Comparison of ENCODE assay signal across 15 cellular contexts in the genomic region with DNA sequence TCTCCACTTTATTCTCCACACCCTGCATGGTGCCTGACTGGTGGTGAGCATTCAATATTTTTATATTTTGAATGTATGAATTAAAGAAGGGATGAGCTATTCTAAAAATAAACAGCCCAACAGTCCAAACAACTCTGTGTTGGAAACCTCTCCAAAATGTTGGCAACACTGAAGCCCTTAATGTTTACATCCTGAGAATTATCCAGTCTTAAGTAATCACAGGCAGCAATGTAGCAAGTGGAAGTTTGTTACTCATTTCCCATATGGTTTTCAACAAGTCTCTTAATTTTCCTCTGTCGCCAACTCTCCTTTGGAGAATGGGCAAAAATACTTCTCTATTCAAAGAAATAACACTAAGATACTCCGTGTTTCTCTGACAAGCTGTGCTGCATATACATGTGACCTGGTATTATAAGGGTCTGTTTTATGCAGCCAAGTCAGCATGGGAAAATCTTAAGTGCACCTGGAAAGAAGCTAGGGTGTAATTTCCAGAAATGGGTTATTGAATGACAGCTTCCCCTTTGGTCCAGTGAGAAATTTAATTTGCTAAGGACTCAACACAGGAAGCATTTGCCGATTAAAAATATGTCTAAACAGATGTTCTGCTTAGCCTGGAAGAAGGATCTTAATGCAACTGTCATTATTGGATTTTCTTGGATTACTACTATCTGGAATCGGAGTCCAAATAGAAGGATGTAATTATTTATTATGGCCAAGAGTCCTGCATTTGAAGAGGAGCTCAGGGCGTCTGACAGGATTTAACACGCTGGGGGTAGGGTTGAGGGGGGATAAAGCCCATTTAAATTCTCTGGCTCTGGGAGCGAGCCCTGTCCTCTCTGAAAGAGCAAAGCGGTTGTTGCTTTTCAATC.
"Had no signal": no experiment of that assay in that cellular context is flagged by ENCODE, and none has a peak within 500 bp of the region (broad histone marks: within the 10 kb centered on the region; RNA-seq: fewer than 3 reads in every experiment).

No MANE protein-coding gene starts in this region.

- H3K27ac ChIP-seq: breast epithelium, upper lobe of right lung had no signal

- ATAC-seq: activated naive CD4-positive, alpha-beta T cell treated with anti-CD3 and anti-CD28 coated beads, Interleukin-2, amount 50 U/mL, for 72 hours; activated T-cell treated with anti-CD3 and anti-CD28 coated beads, Interleukin-2, amount 50 U/mL, for 4 hours; esophagus mucosa; stimulated activated naive CD8-positive, alpha-beta T cell treated with anti-CD3 and anti-CD28 coated beads, Interleukin-15, Interleukin-2, amounts not matched to agents 100 U/mL and 50 U/mL, for 24 hours had no signal

- H3K4me3 ChIP-seq: breast epithelium, sigmoid colon, upper lobe of right lung had no signal

- H3K9me3 Mint-ChIP-seq: activated T-cell treated with anti-CD3 and anti-CD28 coated beads, Interleukin-2, amount 50 U/mL, for 4 hours had no signal

- H3K36me3 ChIP-seq: breast epithelium, sigmoid colon, upper lobe of right lung had no signal

- H3K4me3 Mint-ChIP-seq: activated T-cell treated with anti-CD3 and anti-CD28 coated beads, Interleukin-2, amount 50 U/mL, for 4 hours; neural crest cell had no signal

- H3K4me1 ChIP-seq: breast epithelium had no signal

- DNase-seq: activated CD4-positive, alpha-beta T cell treated with anti-CD3 and anti-CD28 coated beads, Interleukin-2, amount 50 U/mL, for 48 hours; activated CD4-positive, CD25-positive, alpha-beta regulatory T cell treated with anti-CD3 and anti-CD28 coated beads, Interleukin-2, amount 50 U/mL, for 72 hours; activated effector memory CD4-positive, alpha-beta T cell treated with anti-CD3 and anti-CD28 coated beads, Interleukin-2, amount 50 U/mL, for 16 hours; activated T-cell treated with anti-CD3 and anti-CD28 coated beads, Interleukin-2, amount 50 U/mL, for 4 hours; sigmoid colon; stimulated activated CD4-positive, alpha-beta T cell treated with anti-CD3 and anti-CD28 coated beads, Interleukin-12 subunit alpha, Interleukin-12 subunit beta, amount 100 ng/mL, for 4 hours; stimulated activated CD4-positive, alpha-beta T cell treated with anti-CD3 and anti-CD28 coated beads, Interleukin-2, amount 100 ng/mL, for 48 hours; stimulated activated CD8-positive, alpha-beta memory T cell treated with anti-CD3 and anti-CD28 coated beads, Interleukin-4, amount 100 ng/mL, for 48 hours; stimulated activated naive CD8-positive, alpha-beta T cell treated with anti-CD3 and anti-CD28 coated beads, Interleukin-15, Interleukin-2, amounts not matched to agents 100 U/mL and 50 U/mL, for 24 hours; T-helper 2 cell; upper lobe of right lung had no signal

- H3K27ac Mint-ChIP-seq: activated naive CD4-positive, alpha-beta T cell treated with anti-CD3 and anti-CD28 coated beads, Interleukin-2, amount 50 U/mL, for 72 hours had no signal

- H3K9me3 ChIP-seq: breast epithelium, sigmoid colon, upper lobe of right lung had no signal

- H3K36me3 Mint-ChIP-seq: activated naive CD4-positive, alpha-beta T cell treated with anti-CD3 and anti-CD28 coated beads, Interleukin-2, amount 50 U/mL, for 72 hours had no signal

- H3K27me3 ChIP-seq: breast epithelium, sigmoid colon, upper lobe of right lung had no signal
